In the genomic region with DNA sequence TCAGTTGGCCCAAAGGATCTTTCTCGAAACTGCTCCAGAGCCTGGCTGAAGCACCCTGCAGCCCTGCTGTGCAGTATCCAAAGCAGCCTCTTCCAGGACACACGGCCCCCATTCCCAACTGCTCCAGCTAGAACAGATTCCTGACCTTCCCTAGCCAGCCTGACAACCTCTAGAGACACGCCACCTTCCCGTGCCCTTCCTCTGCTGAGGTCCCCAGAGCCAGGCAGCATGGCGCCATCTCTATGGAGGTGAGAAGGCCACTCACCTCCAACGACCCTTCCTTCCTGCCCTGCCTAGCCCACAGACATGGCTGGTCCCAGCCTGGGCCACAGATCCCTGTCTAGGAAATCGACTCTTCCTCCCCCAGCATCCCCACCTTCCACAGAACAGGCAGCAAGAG, we compare ENCODE assay signal across 18 cellular contexts. TPM values are rescaled to one million over a fixed set of nuclear protein-coding genes. Genes with fewer than 3 reads are reported as not detected.
DNase-seq lines count a peak whose midpoint lies in the region; ATAC-seq, FAIRE-seq and TF ChIP-seq lines count a peak whose summit lies in the region.
"Had no signal": no experiment of that assay in that cellular context is flagged by ENCODE, and none has a peak within 500 bp of the region (broad histone marks: within the 10 kb centered on the region; RNA-seq: fewer than 3 reads in every experiment).

No MANE protein-coding gene starts in this region.

- TF ChIP-seq CTCF in RWPE2 (IDR thresholded peaks at IDR 0.05; ENCODE audit: poor library complexity, severe bottlenecking) (no peak), H1 (IDR thresholded peaks at IDR 0.05; ENCODE audit: control extremely low read depth in 1 of 3, insufficient read depth in 1 of 3, low read depth in 1 of 3, low read length in 3 of 3) (no peak), neural progenitor cell (IDR thresholded peaks at IDR 0.05) (no peak), suprapubic skin (IDR thresholded peaks at IDR 0.05) (no peak)

- H2BK15ac ChIP-seq in H1 (ENCODE audit: low read length), result no peak overlapping the region

- no peak overlapping the region for H3K9ac ChIP-seq in H1 (replicated peaks in 1 of 4; ENCODE audit: extremely low read depth in 1 of 4, low read depth in 3 of 4, low read length in 3 of 4)
- H3K9ac ChIP-seq in neural progenitor cell, result no peak overlapping the region

- no peak overlapping the region for H2BK20ac ChIP-seq in H1 (ENCODE audit: low read length)

- no peak overlapping the region for H3K4ac ChIP-seq in H1 (replicated peaks; ENCODE audit: insufficient read length, low read depth, low read length)

- H3K27me3 ChIP-seq in RWPE2 (ENCODE audit: insufficient read depth, poor library complexity, severe bottlenecking) (no peaks in the 10 kb centered on the region), H1 (replicated peaks in 1 of 4; ENCODE audit: control insufficient read depth in 3 of 4, extremely low read depth in 1 of 4, insufficient read depth in 3 of 4, low read length in 3 of 4) (no peaks in the 10 kb centered on the region), neural progenitor cell (no peaks in the 10 kb centered on the region), suprapubic skin (peaks cover 13% of the 10 kb centered on the region)
- H3K27me3 ChIP-seq: BE2C had no signal

- H3K4me3 ChIP-seq in RWPE2 (ENCODE audit: severe bottlenecking) (no peak overlapping the region), H1 (ENCODE audit: extremely low read depth in 1 of 4, insufficient read depth in 2 of 4, low read depth in 3 of 4, low read length in 4 of 4) (no peak overlapping the region), neural progenitor cell (no peak overlapping the region), suprapubic skin (no peak overlapping the region)
- H3K4me3 ChIP-seq: A549 had no signal

- H3K18ac ChIP-seq in H1 (ENCODE audit: extremely low read depth, low read length), result no peak overlapping the region

- TF ChIP-seq POLR2A in H1 (IDR thresholded peaks at IDR 0.05; ENCODE audit: control extremely low read depth in 1 of 2, low read depth in 2 of 2, low read length in 2 of 2), result no peak
- no peak for TF ChIP-seq POLR2A in suprapubic skin (IDR thresholded peaks at IDR 0.05)

- H2BK5ac ChIP-seq in H1 (ENCODE audit: low read depth, low read length), result no peak overlapping the region

- no peak overlapping the region for H3K27ac Mint-ChIP-seq in neural progenitor cell
- no peak overlapping the region for H3K27ac Mint-ChIP-seq in stimulated activated memory B cell treated with anti-CD40 and anti-IgM and Interleukin-4, amounts not matched to agents 10 μg/mL and 1 μg/mL and 100 μg/mL, for 72 hours
- no peak overlapping the region for H3K27ac Mint-ChIP-seq in activated naive CD4-positive, alpha-beta T cell treated with anti-CD3 and anti-CD28 coated beads, Interleukin-2, amount 50 U/mL, for 72 hours
- H3K27ac Mint-ChIP-seq: CD4-positive, alpha-beta memory T cell had no signal

- no peak overlapping the region for H3K56ac ChIP-seq in H1 (replicated peaks; ENCODE audit: insufficient read length, low read depth, low read length)

- 73% methylated on average over 7 of the region's 7 CpGs; no CpG with 5 or more reads in 1 of the 2 experiments for WGBS in H1 (ENCODE audit: extremely low coverage in 1 of 2, insufficient coverage in 1 of 2, insufficient read length in 1 of 2, insufficient replicate concordance in 2 of 2, low coverage in 1 of 2, low lambda C conversion rate in 2 of 2, missing lambda C conversion rate in 1 of 2), 2 experiments
- WGBS in suprapubic skin, result 94% methylated on average over 5 of the region's 7 CpGs

- H3K79me1 ChIP-seq in H1 (ENCODE audit: low read depth, low read length), result peaks cover 8% of the 10 kb centered on the region; the same call in 1 of the 2 replicates

- FAIRE-seq in H1 (lab: Jason Lieb, UNC), result no peak
- FAIRE-seq: A549, G401.6, GM12891 had no signal

- no peak overlapping the region for H2AFZ ChIP-seq in H1 (ENCODE audit: low read length)
- no peak overlapping the region for H2AFZ ChIP-seq in neural progenitor cell (replicated peaks)

- peaks cover 11% of the 10 kb centered on the region for H3K27me3 Mint-ChIP-seq in neural progenitor cell (ENCODE audit: insufficient read depth, low read depth)
- peaks cover 63% of the 10 kb centered on the region for H3K27me3 Mint-ChIP-seq in stimulated activated memory B cell treated with anti-CD40 and anti-IgM and Interleukin-4, amounts not matched to agents 10 μg/mL and 1 μg/mL and 100 μg/mL, for 72 hours

- peaks cover 13% of the 10 kb centered on the region for H3F3A ChIP-seq in neural progenitor cell (ENCODE audit: low read depth)

- H3K9me3 ChIP-seq in RWPE2 (ENCODE audit: severe bottlenecking), result no peaks in the 10 kb centered on the region
- no peaks in the 10 kb centered on the region for H3K9me3 ChIP-seq in H1 (ENCODE audit: insufficient read depth in 2 of 2, low read depth in 1 of 2, low read length in 1 of 2)
- H3K9me3 ChIP-seq in neural progenitor cell (ENCODE audit: low read depth), result no peaks in the 10 kb centered on the region
- H3K9me3 ChIP-seq in suprapubic skin, result no peaks in the 10 kb centered on the region
- H3K9me3 ChIP-seq: A549, BE2C had no signal

- H4K5ac ChIP-seq in H1 (ENCODE audit: insufficient read length, low read depth, low read length), result no peak overlapping the region

- H3K27ac ChIP-seq in RWPE2 (ENCODE audit: poor library complexity, severe bottlenecking) (no peak overlapping the region), H1 (ENCODE audit: low read depth, low read length) (no peak overlapping the region), neural progenitor cell (no peak overlapping the region), suprapubic skin (no peak overlapping the region)
- H3K27ac ChIP-seq: A549, C4-2B had no signal

- no peak overlapping the region for H2AK5ac ChIP-seq in H1 (ENCODE audit: low read depth, low read length)

- H3K4me1 ChIP-seq in RWPE2 (ENCODE audit: insufficient read depth, poor library complexity, severe bottlenecking) (no peaks in the 10 kb centered on the region), H1 (replicated peaks in 1 of 4; ENCODE audit: control insufficient read depth in 3 of 4, insufficient read depth in 4 of 4, low read length in 3 of 4) (peaks cover 0 to 2% (median under 1%) of the 10 kb centered on the region in 4 experiments; a peak in 2 of 7 replicates), neural progenitor cell (peaks cover 3% of the 10 kb centered on the region), suprapubic skin (peaks cover 16% of the 10 kb centered on the region)
- H3K4me1 ChIP-seq: BE2C had no signal

- H3K36me3 Mint-ChIP-seq in neural progenitor cell, result peaks cover 17% of the 10 kb centered on the region
- no peaks in the 10 kb centered on the region for H3K36me3 Mint-ChIP-seq in stimulated activated memory B cell treated with anti-CD40 and anti-IgM and Interleukin-4, amounts not matched to agents 10 μg/mL and 1 μg/mL and 100 μg/mL, for 72 hours
- peaks cover 7 to 12% of the 10 kb centered on the region in 2 donors for H3K36me3 Mint-ChIP-seq in activated naive CD4-positive, alpha-beta T cell treated with anti-CD3 and anti-CD28 coated beads, Interleukin-2, amount 50 U/mL, for 72 hours

- peak; percentile 69 for DNase-seq in RWPE2 (ENCODE audit: low spot score)
- peak in 1 of 2 experiments; percentile 20 for DNase-seq in H1 (ENCODE audit: low read depth in 1 of 2, low spot score in 2 of 2)
- no peak for DNase-seq in neural progenitor cell (ENCODE audit: low spot score)
- peak; percentile 26 to 60 for DNase-seq in suprapubic skin (ENCODE audit: low spot score in 2 of 2)
- no peak for DNase-seq in activated naive CD4-positive, alpha-beta T cell treated with anti-CD3 and anti-CD28 coated beads, Interleukin-2, amount 50 U/mL, for 72 hours (ENCODE audit: low spot score in 2 of 2)
- no peak for DNase-seq in pons (ENCODE audit: low spot score)
- DNase-seq: BE2C; CD4-positive, alpha-beta memory T cell; DMS153; DMS79 treated with DMSO at 0.1 percent for 48 hours; EL; HCEC 1CT had no signal

- H3K9me3 Mint-ChIP-seq in neural progenitor cell, result no peaks in the 10 kb centered on the region
- no peaks in the 10 kb centered on the region for H3K9me3 Mint-ChIP-seq in stimulated activated memory B cell treated with anti-CD40 and anti-IgM and Interleukin-4, amounts not matched to agents 10 μg/mL and 1 μg/mL and 100 μg/mL, for 72 hours
- no peaks in the 10 kb centered on the region for H3K9me3 Mint-ChIP-seq in activated naive CD4-positive, alpha-beta T cell treated with anti-CD3 and anti-CD28 coated beads, Interleukin-2, amount 50 U/mL, for 72 hours
- H3K9me3 Mint-ChIP-seq: CD4-positive, alpha-beta memory T cell had no signal

- H3K23ac ChIP-seq in H1 (ENCODE audit: insufficient read length), result no peak overlapping the region

- TF ChIP-seq RAD21 in H1 (IDR thresholded peaks at IDR 0.05 in 1 of 2, conservative IDR thresholded peaks at IDR 0.05 in 1 of 2; ENCODE audit: low read depth in 2 of 2, low read length in 2 of 2), result no peak

- TF ChIP-seq EP300 in H1 (IDR thresholded peaks at IDR 0.05; ENCODE audit: borderline replicate concordance in 1 of 2, low read depth in 2 of 2, low read length in 2 of 2), result no peak
- TF ChIP-seq EP300 in suprapubic skin (IDR thresholded peaks at IDR 0.05), result no peak

- peak overlapping the region; percentile 38 for H4K8ac ChIP-seq in H1 (ENCODE audit: extremely low read depth, insufficient read depth, low read length)

- POLR2A ChIA-PET in H1 (lab: Charles Lee; ENCODE audit: partially characterized antibody), result interaction anchor here (0.6 kb wide), 1 partner anchor 138 kb away, joined by 3 read pairs; no protein-coding TSS in a partner anchor

- peaks cover 5% of the 10 kb centered on the region; the same call in 1 of the 2 replicates for H3K23me2 ChIP-seq in H1 (ENCODE audit: low read depth, low read length)

- H3K79me2 ChIP-seq in H1 (ENCODE audit: control insufficient read depth in 1 of 2, insufficient read depth in 2 of 2, low read length in 2 of 2), result peaks cover 0 to 8% of the 10 kb centered on the region in 2 experiments; a peak in 2 of 4 replicates
- H3K79me2 ChIP-seq in neural progenitor cell (ENCODE audit: low read depth), result peaks cover 19% of the 10 kb centered on the region

- peak overlapping the region; percentile 53 for H3K4me3 Mint-ChIP-seq in neural progenitor cell
- H3K4me3 Mint-ChIP-seq in stimulated activated memory B cell treated with anti-CD40 and anti-IgM and Interleukin-4, amounts not matched to agents 10 μg/mL and 1 μg/mL and 100 μg/mL, for 72 hours, result no peak overlapping the region
- H3K4me3 Mint-ChIP-seq: CD4-positive, alpha-beta memory T cell had no signal

- H3K4me1 Mint-ChIP-seq in neural progenitor cell, result peaks cover 18% of the 10 kb centered on the region
- peaks cover 22% of the 10 kb centered on the region for H3K4me1 Mint-ChIP-seq in stimulated activated memory B cell treated with anti-CD40 and anti-IgM and Interleukin-4, amounts not matched to agents 10 μg/mL and 1 μg/mL and 100 μg/mL, for 72 hours

- H2BK12ac ChIP-seq in H1 (ENCODE audit: low read depth, low read length), result no peak overlapping the region

- H3K14ac ChIP-seq in H1 (ENCODE audit: insufficient read length), result no peak overlapping the region

- ATAC-seq in RWPE2 (ENCODE audit: low read depth), result no peak
- ATAC-seq in GM19455 (IDR thresholded peaks at IDR 0.05; ENCODE audit: unreplicated experiment), result no peak
- ATAC-seq in stimulated activated memory B cell treated with anti-CD40 and anti-IgM and Interleukin-4, amounts not matched to agents 10 μg/mL and 1 μg/mL and 100 μg/mL, for 72 hours, result no peak
- ATAC-seq in activated naive CD4-positive, alpha-beta T cell treated with anti-CD3 and anti-CD28 coated beads, Interleukin-2, amount 50 U/mL, for 72 hours, result no peak

- peaks cover 3 to 5% of the 10 kb centered on the region in 2 experiments for H4K20me1 ChIP-seq in H1 (replicated peaks in 1 of 2; ENCODE audit: control insufficient read depth in 1 of 2, insufficient read depth in 2 of 2, low read length in 2 of 2)
- peaks cover 7% of the 10 kb centered on the region for H4K20me1 ChIP-seq in neural progenitor cell (ENCODE audit: low read depth)

- H3K4me2 ChIP-seq in H1 (ENCODE audit: insufficient read depth in 1 of 2, low read depth in 2 of 2, low read length in 2 of 2), result no peak overlapping the region
- no peak overlapping the region for H3K4me2 ChIP-seq in neural progenitor cell
- H3K4me2 ChIP-seq: A549 had no signal

- H2BK120ac ChIP-seq in H1 (replicated peaks; ENCODE audit: low read depth, low read length), result no peak overlapping the region

- H3K36me3 ChIP-seq in RWPE2 (ENCODE audit: low read depth), result no peaks in the 10 kb centered on the region
- H3K36me3 ChIP-seq in H1 (ENCODE audit: control insufficient read depth in 2 of 4, insufficient read depth in 4 of 4, low read length in 3 of 4), result peaks cover 0 to 12% (median 0%) of the 10 kb centered on the region in 4 experiments; a peak in 1 of 8 replicates
- no peaks in the 10 kb centered on the region for H3K36me3 ChIP-seq in neural progenitor cell
- H3K36me3 ChIP-seq in suprapubic skin, result no peaks in the 10 kb centered on the region

- no peak overlapping the region for H4K91ac ChIP-seq in H1 (replicated peaks; ENCODE audit: insufficient read length, low read length)

- CTCF ChIA-PET in H1 (lab: Charles Lee; ENCODE audit: partially characterized antibody), result interaction anchor here (0.6 to 1.4 kb wide), 4 partner anchors 16 to 341 kb away, joined by 3 to 5 read pairs (median 4); no protein-coding TSS in a partner anchor

RNA-seq across cellular contexts. Expression of gene KIF7, which starts 3.1 kb away (rescaled TPM):
- total RNA-seq in H1 (2021; fragmentation: NEBNext Ultra II Directional; extraction: Animal tissue kit (Norgen Biotek cat#: 25700)), result 14.0 TPM in 2 replicates
- polyA plus RNA-seq in H1 (2011; rRNA removed), result 4.9 and 7.0 TPM in 2 replicates
- 9.8 TPM for polyA plus RNA-seq in H1 (2011; cell fraction: cytosol; rRNA removed)
- 18.2 TPM for polyA plus RNA-seq in H1 (2011; cell fraction: nucleus; rRNA removed)
- polyA plus RNA-seq in H1 (2012, experiment 1 of 2), result 7.0 to 13.1 TPM (median 12.5 TPM) in 4 replicates
- 3.4 TPM for polyA plus RNA-seq in H1 (2012, experiment 2 of 2)
- 6.0 TPM for polyA plus RNA-seq in H1 (2013, experiment 1 of 2)
- polyA plus RNA-seq in H1 (2013, experiment 2 of 2), result 5.6 TPM
- polyA minus RNA-seq in H1 (2011; rRNA and poly(A)+ RNA removed), result 3.9 and 4.4 TPM in 2 replicates
- polyA minus RNA-seq in H1 (2011; cell fraction: cytosol; rRNA and poly(A)+ RNA removed), result 7.1 TPM
- polyA minus RNA-seq in H1 (2011; cell fraction: nucleus; rRNA and poly(A)+ RNA removed), result 8.6 TPM
- 4.3 and 15.7 TPM in 2 replicates for total RNA-seq in neural progenitor cell (ENCODE audit: low replicate concordance)
- 1 to 10 TPM in 3 of 4 donors, under 1 TPM in 1; 0.79 to 1.9 (median 1.8) TPM for total RNA-seq in suprapubic skin
- 1 to 10 TPM; 1.4 to 4.6 TPM for total RNA-seq in activated naive CD4-positive, alpha-beta T cell treated with anti-CD3 and anti-CD28 coated beads, Interleukin-2, amount 50 U/mL, for 72 hours
- total RNA-seq: CD4-positive, alpha-beta memory T cell had no signal
- polyA plus RNA-seq: CD4-positive, alpha-beta memory T cell had no signal

RNA-seq across cellular contexts. Expression of gene PLIN1, which starts 27.0 kb away (rescaled TPM):
- total RNA-seq in H1 (2021; fragmentation: NEBNext Ultra II Directional; extraction: Animal tissue kit (Norgen Biotek cat#: 25700)), result 0.11 TPM in 1 of 2 replicates, not detected in the other
- polyA plus RNA-seq in H1 (2011; rRNA removed), result 0.33 and 0.41 TPM in 2 replicates
- 0.32 TPM for polyA plus RNA-seq in H1 (2011; cell fraction: cytosol; rRNA removed)
- 0.86 TPM for polyA plus RNA-seq in H1 (2011; cell fraction: nucleus; rRNA removed)
- polyA plus RNA-seq in H1 (2012, experiment 1 of 2), result 0.11 to 0.16 TPM (median 0.15 TPM) in 3 of 4 replicates, not detected in the other
- 0.08 TPM for polyA plus RNA-seq in H1 (2012, experiment 2 of 2)
- polyA plus RNA-seq in H1 (2013, experiment 1 of 2), result 0.08 TPM
- polyA plus RNA-seq in H1 (2013, experiment 2 of 2), result 0.15 TPM
- polyA minus RNA-seq in H1 (2011; rRNA and poly(A)+ RNA removed), result 0.06 TPM in 1 of 2 replicates, not detected in the other
- not detected for polyA minus RNA-seq in H1 (2011; cell fraction: cytosol; rRNA and poly(A)+ RNA removed)
- not detected for polyA minus RNA-seq in H1 (2011; cell fraction: nucleus; rRNA and poly(A)+ RNA removed)
- total RNA-seq in neural progenitor cell (ENCODE audit: low replicate concordance) (0.07 and 0.15 TPM in 2 replicates), suprapubic skin (10 to 100 TPM; 17.7 to 52.4 (median 35.9) TPM)
- under 1 TPM; 0.43 to 0.46 TPM for total RNA-seq in activated naive CD4-positive, alpha-beta T cell treated with anti-CD3 and anti-CD28 coated beads, Interleukin-2, amount 50 U/mL, for 72 hours

RNA-seq across cellular contexts. Expression of gene PEX11A, which starts 38.4 kb away (rescaled TPM):
- total RNA-seq in H1 (2021; fragmentation: NEBNext Ultra II Directional; extraction: Animal tissue kit (Norgen Biotek cat#: 25700)), result 2.2 and 2.9 TPM in 2 replicates
- polyA plus RNA-seq in H1 (2011; rRNA removed), result 2.3 and 3.0 TPM in 2 replicates
- 2.2 TPM for polyA plus RNA-seq in H1 (2011; cell fraction: cytosol; rRNA removed)
- 1.7 TPM for polyA plus RNA-seq in H1 (2011; cell fraction: nucleus; rRNA removed)
- 2.5 to 3.5 TPM (median 2.7 TPM) in 4 replicates for polyA plus RNA-seq in H1 (2012, experiment 1 of 2)
- polyA plus RNA-seq in H1 (2012, experiment 2 of 2), result 1.5 TPM
- polyA plus RNA-seq in H1 (2013, experiment 1 of 2), result 2.2 TPM
- 2.4 TPM for polyA plus RNA-seq in H1 (2013, experiment 2 of 2)
- polyA minus RNA-seq in H1 (2011; rRNA and poly(A)+ RNA removed), result 3.4 and 4.1 TPM in 2 replicates
- polyA minus RNA-seq in H1 (2011; cell fraction: cytosol; rRNA and poly(A)+ RNA removed), result 3.0 TPM
- polyA minus RNA-seq in H1 (2011; cell fraction: nucleus; rRNA and poly(A)+ RNA removed), result 2.7 TPM
- total RNA-seq in neural progenitor cell (ENCODE audit: low replicate concordance) (4.5 and 5.2 TPM in 2 replicates), suprapubic skin (10 to 100 TPM in 2 of 4 donors, 1 to 10 TPM in 2; 7.9 to 16.9 (median 10.6) TPM)
- 1 to 10 TPM; 3.0 to 5.0 TPM for total RNA-seq in activated naive CD4-positive, alpha-beta T cell treated with anti-CD3 and anti-CD28 coated beads, Interleukin-2, amount 50 U/mL, for 72 hours

RNA-seq across cellular contexts. Expression of gene WDR93, which starts 38.5 kb away (rescaled TPM):
- not detected in 2 replicates for total RNA-seq in H1 (2021; fragmentation: NEBNext Ultra II Directional; extraction: Animal tissue kit (Norgen Biotek cat#: 25700))
- 0.03 and 0.08 TPM in 2 replicates for polyA plus RNA-seq in H1 (2011; rRNA removed)
- 0.22 TPM for polyA plus RNA-seq in H1 (2011; cell fraction: cytosol; rRNA removed)
- 0.06 TPM for polyA plus RNA-seq in H1 (2011; cell fraction: nucleus; rRNA removed)
- polyA plus RNA-seq in H1 (2012, experiment 1 of 2), result 0.08 to 0.29 TPM in 2 of 4 replicates, not detected in the others
- not detected for polyA plus RNA-seq in H1 (2012, experiment 2 of 2)
- polyA plus RNA-seq in H1 (2013, experiment 1 of 2), result 0.06 TPM
- polyA plus RNA-seq in H1 (2013, experiment 2 of 2), result 0.04 TPM
- not detected in 2 replicates for polyA minus RNA-seq in H1 (2011; rRNA and poly(A)+ RNA removed)
- not detected for polyA minus RNA-seq in H1 (2011; cell fraction: cytosol; rRNA and poly(A)+ RNA removed)
- polyA minus RNA-seq in H1 (2011; cell fraction: nucleus; rRNA and poly(A)+ RNA removed), result not detected
- total RNA-seq in neural progenitor cell (ENCODE audit: low replicate concordance) (0.51 and 0.62 TPM in 2 replicates), suprapubic skin (under 1 TPM in 1 of 4 donors, not detected in 3; 0.31 TPM)
- not detected for total RNA-seq in activated naive CD4-positive, alpha-beta T cell treated with anti-CD3 and anti-CD28 coated beads, Interleukin-2, amount 50 U/mL, for 72 hours
- total RNA-seq: CD4-positive, alpha-beta memory T cell had no signal
- polyA plus RNA-seq: CD4-positive, alpha-beta memory T cell had no signal

Comparison
In these comparisons a context has a peak if more than half of its experiments do, and no peak if none do; other contexts are left out.
1. DNase-seq: peak in RWPE2 (single experiment) and suprapubic skin (2 of 2); none in neural progenitor cell (single experiment), activated naive CD4-positive, alpha-beta T cell treated with anti-CD3 and anti-CD28 coated beads, Interleukin-2, amount 50 U/mL, for 72 hours (0 of 2) and pons (single experiment).
2. RNA of gene PLIN1, which starts 27.0 kb away (total RNA-seq): 17.7 to 52.4 TPM in suprapubic skin; 0.43 to 0.46 TPM in activated naive CD4-positive, alpha-beta T cell treated with anti-CD3 and anti-CD28 coated beads, Interleukin-2, amount 50 U/mL, for 72 hours, 0.11 TPM in H1 and 0.07 to 0.15 TPM in neural progenitor cell; every median in the first group is over 10 times any median in the second.